ENCODE assay signal across 8 cellular contexts in the genomic region with DNA sequence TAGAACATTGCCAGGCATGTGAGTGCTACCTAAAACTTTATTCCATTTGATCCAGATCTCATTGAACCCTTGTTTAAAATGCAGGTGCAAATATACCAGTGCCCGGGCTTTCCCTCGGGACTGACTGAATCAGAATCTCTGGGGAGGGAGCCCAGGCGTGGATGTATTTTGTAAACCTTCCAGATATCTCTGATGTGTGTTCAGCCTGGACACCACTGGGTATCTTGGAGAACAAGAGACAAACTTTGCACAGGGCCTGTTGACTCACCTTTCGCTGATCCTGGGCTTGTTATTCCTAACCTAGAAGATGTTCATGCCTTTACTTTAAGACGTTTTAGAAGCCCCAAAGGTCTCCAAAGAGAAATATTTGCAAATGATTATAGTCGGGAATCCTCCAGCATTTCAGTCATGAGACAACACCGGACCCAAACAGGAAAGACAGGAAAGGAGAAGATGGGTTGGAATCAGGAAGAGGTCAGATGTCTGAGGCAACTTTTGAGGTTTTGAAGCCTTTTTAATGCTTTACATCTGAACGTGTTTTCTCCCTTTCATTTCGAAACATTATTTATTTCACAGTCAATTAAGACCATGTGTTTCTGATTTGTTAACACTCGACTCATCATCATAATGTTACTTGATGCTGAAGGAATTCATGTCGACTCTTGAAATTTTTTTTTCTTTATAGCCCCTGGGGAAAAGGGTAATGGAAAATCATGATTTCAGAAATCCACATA.
A peak's percentile ranks its signal among the peaks of the same experiment; 100 is the strongest.
DNase-seq lines count a peak whose midpoint lies in the region; ATAC-seq and TF ChIP-seq lines count a peak whose summit lies in the region.

No MANE protein-coding gene starts in this region.

- H3K27me3 Mint-ChIP-seq in CD14-positive monocyte (ENCODE audit: low read depth in 3 of 3): no peaks in the 10 kb centered on the region

- H3K9me3 Mint-ChIP-seq in CD14-positive monocyte: peaks cover 0 to 4% (median 0%) of the 10 kb centered on the region in 7 donors

- peaks cover 73% of the 10 kb centered on the region for H3K4me1 Mint-ChIP-seq in CD14-positive monocyte

- TF ChIP-seq CTCF in CD14-positive monocyte (IDR thresholded peaks at IDR 0.05) (no peak), epithelial cell of esophagus (IDR thresholded peaks at IDR 0.05; ENCODE audit: insufficient read depth, low read depth, low read length, missing control alignments) (no peak)

- ATAC-seq in sciatic nerve: peak; percentile 74
- ATAC-seq in GM21619 (IDR thresholded peaks at IDR 0.05; ENCODE audit: unreplicated experiment): no peak

- peaks cover 55 to 66% of the 10 kb centered on the region in 2 donors for H3K36me3 Mint-ChIP-seq in CD14-positive monocyte

- in situ Hi-C loops in ACHN (cut with HindIII; ENCODE audit: low pct_ligation_motif_present, low pct_unique_long_range_greater_than_20kb, low sequenced_read_pairs): no loop called here

- H3K27ac Mint-ChIP-seq in CD14-positive monocyte: peak overlapping the region; percentile 81 to 92 (median 88)

- intact Hi-C loops in CD14-positive monocyte (cut with micrococcal nuclease) (loop anchor here (2.0 to 10.0 kb wide), 3 partner anchors 26 to 122 kb away; partner anchors contain the start of gene PLXNC1 (in 1 of the 2)), sciatic nerve (cut with DNase I) (no loop called here)

- no peak for DNase-seq in CD14-positive monocyte (ENCODE audit: low spot score)
- peak; percentile 50 for DNase-seq in M059J (ENCODE audit: low read depth)
- peak; percentile 35 for DNase-seq in epithelial cell of esophagus (ENCODE audit: low read depth)
- DNase-seq in sciatic nerve (ENCODE audit: low spot score): no peak
- DNase-seq in ACHN: no peak
- DNase-seq in activated effector memory CD4-positive, alpha-beta T cell treated with anti-CD3 and anti-CD28 coated beads, Interleukin-2, amount 50 U/mL, for 16 hours: no peak
- no peak for DNase-seq in NCI-H226

- peak overlapping the region in 1 of 2 donors; percentile 68 for H3K4me3 Mint-ChIP-seq in CD14-positive monocyte

- H3K4me3 ChIP-seq in epithelial cell of esophagus (ENCODE audit: low read length): no peak overlapping the region

Comparison
In these comparisons a context has a peak if more than half of its experiments do, and no peak if none do; other contexts are left out.
1. DNase-seq: peak in M059J (single experiment) and epithelial cell of esophagus (single experiment); none in CD14-positive monocyte (single experiment), sciatic nerve (single experiment), ACHN (single experiment), activated effector memory CD4-positive, alpha-beta T cell treated with anti-CD3 and anti-CD28 coated beads, Interleukin-2, amount 50 U/mL, for 16 hours (single experiment) and NCI-H226 (single experiment).